In genomic region chr20:44643596-44644383, GRCh38 we compare ENCODE assay signal across 8 cellular contexts. TPM values are rescaled to one million over a fixed set of nuclear protein-coding genes. Genes with fewer than 3 reads are reported as not detected.
DNase-seq lines count a peak whose midpoint lies in the region; ATAC-seq and TF ChIP-seq lines count a peak whose summit lies in the region.

No MANE protein-coding gene starts in this region.

- ATAC-seq in Right ventricle myocardium superior (ENCODE audit: poor library complexity) (peak; percentile 64), GM21526 (IDR thresholded peaks at IDR 0.05; ENCODE audit: low FRiP score, unreplicated experiment) (no peak)

- no peak overlapping the region for H3K4me3 ChIP-seq in retinal pigment epithelial cell (ENCODE audit: low read length)

- intact Hi-C loops in Right ventricle myocardium superior (cut with DNase I) = no loop called here

- in situ Hi-C loops in Caki2 (cut with HindIII; ENCODE audit: low pct_unique_long_range_greater_than_20kb, low sequenced_read_pairs) = no loop called here

- DNase-seq in Caki2 (ENCODE audit: low read depth) = peak; percentile 82
- peak; percentile 60 for DNase-seq in NCI-H69 (lab: John Stamatoyannopoulos, UW)
- DNase-seq in activated gamma-delta T cell treated with Interleukin-2 at 50 U/mL for 16 hours = peak; percentile 37
- peak; percentile 84 for DNase-seq in Right ventricle myocardium superior
- DNase-seq in retinal pigment epithelial cell (ENCODE audit: low read depth) = peak; percentile 86
- no peak for DNase-seq in inferior parietal cortex (ENCODE audit: extremely low spot score)
- no peak for DNase-seq in retina

- TF ChIP-seq CTCF in retinal pigment epithelial cell (conservative IDR thresholded peaks at IDR 0.05; ENCODE audit: low read depth, low read length) = no peak

RNA-seq across cellular contexts. Expression of gene ADA, which starts 7.7 kb away (rescaled TPM):
- total RNA-seq in Caki2 (2014; rRNA removed; shearing (Covaris generic); ENCODE audit: low replicate concordance) = 33.6 and 102 TPM in 2 replicates
- total RNA-seq in Right ventricle myocardium superior = 8.9 TPM

Comparison
In these comparisons a context has a peak if more than half of its experiments do, and no peak if none do; other contexts are left out.
1. DNase-seq: peak in Caki2 (single experiment), NCI-H69 (single experiment), activated gamma-delta T cell treated with Interleukin-2 at 50 U/mL for 16 hours (single experiment), Right ventricle myocardium superior (single experiment) and retinal pigment epithelial cell (single experiment); none in inferior parietal cortex (single experiment) and retina (single experiment).